In genomic region chr2:155513248-155513647, GRCh38 we compare ENCODE assay signal across 26 cellular contexts.
"Had no signal": no experiment of that assay in that cellular context is flagged by ENCODE, and none has a peak within 500 bp of the region (broad histone marks: within the 10 kb centered on the region; RNA-seq: fewer than 3 reads in every experiment).

No MANE protein-coding gene starts in this region.

- FAIRE-seq: islet of Langerhans, keratinocyte had no signal

- H3K4me3 ChIP-seq: esophagus squamous epithelium, gastrocnemius medialis, heart right ventricle, left lung, lower lobe of right lung, mucosa of descending colon had no signal

- ATAC-seq: effector memory CD8-positive, alpha-beta T cell; esophagus mucosa; gastrocnemius medialis; heart right ventricle; left cardiac atrium; left lung; left ventricle myocardium superior; lower lobe of right lung; mucosa of descending colon had no signal

- H3K36me3 ChIP-seq: esophagus squamous epithelium, gastrocnemius medialis, heart right ventricle, left lung, lower lobe of right lung had no signal

- H3K27me3 Mint-ChIP-seq: dendritic cell treated with granulocyte-macrophage colony-stimulating factor and Interleukin-4, amounts not matched to agents 40 ng/mL and 50 ng/mL, for 4 days; effector memory CD8-positive, alpha-beta T cell; naive B cell had no signal

- H3K27ac Mint-ChIP-seq: dendritic cell treated with granulocyte-macrophage colony-stimulating factor and Interleukin-4, amounts not matched to agents 40 ng/mL and 50 ng/mL, for 4 days; effector memory CD8-positive, alpha-beta T cell; endodermal cell; mesothelial cell of epicardium; naive B cell had no signal

- H3K9me3 Mint-ChIP-seq: dendritic cell treated with granulocyte-macrophage colony-stimulating factor and Interleukin-4, amounts not matched to agents 40 ng/mL and 50 ng/mL, for 4 days; endodermal cell; mesothelial cell of epicardium; naive B cell had no signal

- DNase-seq: cortex of kidney; effector CD8-positive, alpha-beta T cell; effector memory CD8-positive, alpha-beta T cell; endodermal cell; erythroblast; esophagus squamous epithelium; foreskin fibroblast; foreskin melanocyte; gastrocnemius medialis; glutamatergic neuron; head of caudate nucleus; heart right ventricle; hippocampal formation; left cardiac atrium; left lung; left ventricle myocardium superior; lower lobe of right lung; mesenchymal stem cell; mucosa of descending colon; naive B cell had no signal

- H3K27me3 ChIP-seq: esophagus squamous epithelium, gastrocnemius medialis, heart right ventricle, left lung had no signal

- H3K27ac ChIP-seq: epithelial cell of prostate, esophagus squamous epithelium, gastrocnemius medialis, heart right ventricle, left lung, lower lobe of right lung had no signal

- H3K4me1 Mint-ChIP-seq: mesothelial cell of epicardium, naive B cell had no signal

- H3K4me1 ChIP-seq: esophagus squamous epithelium, gastrocnemius medialis, heart right ventricle, left lung, lower lobe of right lung had no signal

- H3K36me3 Mint-ChIP-seq: mesothelial cell of epicardium, naive B cell had no signal

- H3K4me3 Mint-ChIP-seq: dendritic cell treated with granulocyte-macrophage colony-stimulating factor and Interleukin-4, amounts not matched to agents 40 ng/mL and 50 ng/mL, for 4 days; effector memory CD8-positive, alpha-beta T cell; endodermal cell; mesothelial cell of epicardium; naive B cell had no signal

- H3K9me3 ChIP-seq: esophagus squamous epithelium, gastrocnemius medialis, heart right ventricle, left lung, lower lobe of right lung, mucosa of descending colon had no signal
